In the genomic region with DNA sequence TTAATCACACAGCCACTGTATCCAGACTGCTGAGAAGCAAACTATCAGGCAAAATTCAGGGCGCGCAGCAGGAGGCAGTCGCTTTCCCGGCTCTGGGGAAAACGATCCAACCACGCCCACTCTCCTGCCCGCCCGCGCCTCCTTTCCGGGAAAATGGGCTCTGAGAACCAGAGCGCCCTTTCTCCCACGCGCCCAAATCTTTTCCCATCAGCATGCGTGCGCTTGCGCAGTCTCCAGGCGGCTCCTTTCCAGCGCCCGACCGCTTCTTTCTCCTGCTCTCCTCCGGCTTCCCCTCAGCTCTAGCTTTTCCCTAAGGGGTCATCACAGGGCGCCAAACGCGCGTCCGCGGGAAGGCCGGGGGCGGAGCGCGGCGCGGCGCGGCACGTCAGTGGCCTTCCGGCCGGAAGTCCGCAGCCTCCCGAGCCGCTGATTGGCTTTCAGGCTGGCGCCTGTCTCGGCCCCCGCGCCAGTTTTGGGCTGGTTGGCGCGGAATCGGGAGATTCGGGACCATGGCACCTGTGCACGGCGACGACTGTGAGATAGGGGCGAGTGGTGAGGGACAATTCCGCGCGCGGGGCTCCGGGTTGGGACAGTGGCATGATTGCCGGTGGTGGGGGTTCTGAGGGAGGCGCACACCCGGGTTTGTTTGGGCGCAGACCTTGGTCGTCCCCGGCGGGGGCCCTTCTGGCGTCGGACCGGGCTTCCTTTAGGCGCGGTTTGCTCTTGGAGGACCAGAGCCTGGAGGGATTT, we compare ENCODE assay signal across 8 cellular contexts.
DNase-seq lines count a peak whose midpoint lies in the region; ATAC-seq and TF ChIP-seq lines count a peak whose summit lies in the region.

Gene POLA1, plus strand, starts transcription at position 466 of the 750 bp plus-strand sequence. Its CDS starts 44 bp downstream, at position 510.

- peak; percentile 89 for ATAC-seq in HG03457 (IDR thresholded peaks at IDR 0.05; ENCODE audit: unreplicated experiment)

- H3K9me3 ChIP-seq in BLaER1 = no peaks in the 10 kb centered on the region

- DNase-seq in GM19240 (ENCODE audit: insufficient read length, low spot score) (peak; percentile 48), NCI-H524 (lab: John Stamatoyannopoulos, UW) (peak; percentile 97 to 98), coronary artery (ENCODE audit: low spot score) (peak; percentile 96)
- DNase-seq in activated CD4-positive, alpha-beta T cell treated with anti-CD3 and anti-CD28 coated beads for 48 hours = peak; percentile 90
- DNase-seq in stimulated activated CD4-positive, alpha-beta T cell treated with anti-CD3 and anti-CD28 coated beads, Interleukin-1b, Interleukin-23, amount 100 ng/mL, for 24 hours (ENCODE audit: low read depth in 4 of 4, low spot score in 1 of 4) = peak; percentile 44 to 74 (median 61)

- peak within 1 kb of the TSS; percentile 81 for H3K9ac ChIP-seq in BLaER1

- H3K27me3 ChIP-seq in BLaER1 (no peaks in the 10 kb centered on the region), layer of hippocampus (ENCODE audit: control insufficient read depth, insufficient read depth, low read length) (no peaks in the 10 kb centered on the region)

- H3K4me1 ChIP-seq in BLaER1 = 0 out of 2 replicates have a peak, but pooled peaks cover 8% of the 10 kb centered on the region

- no peak for TF ChIP-seq CTCF in coronary artery (IDR thresholded peaks at IDR 0.05)

- peak within 1 kb of the TSS; percentile 82 for H3K27ac ChIP-seq in BLaER1
- H3K27ac ChIP-seq in coronary artery = peak within 1 kb of the TSS; percentile 49 to 91
- H3K27ac ChIP-seq in layer of hippocampus (ENCODE audit: low read depth, low read length) = peak within 1 kb of the TSS; percentile 46

- H3K36me3 ChIP-seq in BLaER1 = no peaks in the 10 kb centered on the region

- H3K4me3 ChIP-seq in BLaER1 (peak within 1 kb of the TSS; percentile 77), coronary artery (peak within 1 kb of the TSS; percentile 82)

- H3K4me2 ChIP-seq in BLaER1 = peak within 1 kb of the TSS; percentile 60

- peaks cover 33% of the 10 kb centered on the region for H4K20me1 ChIP-seq in BLaER1

Comparison
In these comparisons a context has a peak if more than half of its experiments do, and no peak if none do; other contexts are left out.
1. Peak in every context shown above with its lines: DNase-seq, ATAC-seq, H3K4me3 ChIP-seq and H3K27ac ChIP-seq.